In genomic region chr6:152166897-152167296, GRCh38 we compare ENCODE assay signal across 19 cellular contexts.
DNase-seq lines count a peak whose midpoint lies in the region; ATAC-seq and TF ChIP-seq lines count a peak whose summit lies in the region.
"Had no signal": no experiment of that assay in that cellular context is flagged by ENCODE, and none has a peak within 500 bp of the region (broad histone marks: within the 10 kb centered on the region; RNA-seq: fewer than 3 reads in every experiment).

No MANE protein-coding gene starts in this region.

- peaks cover 34% of the 10 kb centered on the region for H3K36me3 Mint-ChIP-seq in nephron (ENCODE audit: low read depth)
- peaks cover 70% of the 10 kb centered on the region for H3K36me3 Mint-ChIP-seq in activated CD4-positive, alpha-beta T cell treated with anti-CD3 and anti-CD28 coated beads, Interleukin-2, amount 10 ng/mL, durations not matched to agents 7 days and 5 days (ENCODE audit: low read depth)

- peaks cover 0 to 17% (median 7%) of the 10 kb centered on the region in 12 donors for H3K4me1 ChIP-seq in heart left ventricle
- peaks cover 0 to 19% (median 5%) of the 10 kb centered on the region in 9 donors for H3K4me1 ChIP-seq in heart right ventricle
- no peaks in the 10 kb centered on the region for H3K4me1 ChIP-seq in body of pancreas
- H3K4me1 ChIP-seq: BE2C, SJCRH30 had no signal

- H3K36me3 ChIP-seq in heart left ventricle (peaks cover 0 to 81% (median 56%) of the 10 kb centered on the region in 9 donors), heart right ventricle (peaks cover 0 to 81% (median 12%) of the 10 kb centered on the region in 9 donors), body of pancreas (replicated peaks in 1 of 2; ENCODE audit: insufficient read depth in 1 of 2, low read depth in 2 of 2) (no peaks in the 10 kb centered on the region)
- H3K36me3 ChIP-seq: BE2C, MG63 had no signal

- H3K27me3 Mint-ChIP-seq in nephron (ENCODE audit: low read depth), result no peaks in the 10 kb centered on the region
- no peaks in the 10 kb centered on the region for H3K27me3 Mint-ChIP-seq in activated CD4-positive, alpha-beta T cell treated with anti-CD3 and anti-CD28 coated beads, Interleukin-2, amount 10 ng/mL, durations not matched to agents 7 days and 5 days

- WGBS in heart left ventricle, 4 donors, result 38 to 55% (median 46%) methylated on average over 5 of the region's 5 CpGs
- WGBS in heart right ventricle, 2 donors, result 37 to 49% methylated on average over 5 of the region's 5 CpGs
- WGBS in body of pancreas, 2 donors, result 79 to 81% methylated on average over 5 of the region's 5 CpGs

- CTCF ChIA-PET in activated CD4-positive, alpha-beta T cell treated with anti-CD3 and anti-CD28 coated beads, Interleukin-2, amount 10 ng/mL, durations not matched to agents 7 days and 5 days (lab: Charles Lee), result interaction anchor here (1.1 kb wide), 1 partner anchor 11 kb away, joined by 4 read pairs; no protein-coding TSS in a partner anchor

- peaks cover 18% of the 10 kb centered on the region for H3K4me1 Mint-ChIP-seq in nephron
- H3K4me1 Mint-ChIP-seq in activated CD4-positive, alpha-beta T cell treated with anti-CD3 and anti-CD28 coated beads, Interleukin-2, amount 10 ng/mL, durations not matched to agents 7 days and 5 days, result peaks cover 33% of the 10 kb centered on the region

- no peaks in the 10 kb centered on the region for H3K9me3 ChIP-seq in heart left ventricle
- no peaks in the 10 kb centered on the region for H3K9me3 ChIP-seq in heart right ventricle
- no peaks in the 10 kb centered on the region for H3K9me3 ChIP-seq in body of pancreas
- H3K9me3 ChIP-seq: BE2C, MG63, SJCRH30 had no signal

- DNase-seq in heart left ventricle, result no peak
- DNase-seq in Right ventricle myocardium inferior (ENCODE audit: missing footprints), result no peak
- DNase-seq in heart right ventricle, result no peak
- DNase-seq in body of pancreas, result no peak
- DNase-seq in cortex of kidney (lab: John Stamatoyannopoulos, UW), result no peak
- no peak for DNase-seq in activated CD4-positive, alpha-beta T cell treated with anti-CD3 and anti-CD28 coated beads, Interleukin-2, amount 10 ng/mL, durations not matched to agents 7 days and 5 days
- DNase-seq: BE2C, COR-L47, DMS79, H7, MG63, NCI-H1417, NCI-H1694 treated with DMSO at 0.1 percent for 48 hours, NCI-H2107, NCI-H69, SJCRH30 had no signal

- H3K4me3 ChIP-seq in heart left ventricle, result peak overlapping the region in 10 of 12 donors; percentile 25 to 54 (median 49)
- peak overlapping the region in 9 of 10 donors; percentile 1 to 55 (median 46) for H3K4me3 ChIP-seq in heart right ventricle
- no peak overlapping the region for H3K4me3 ChIP-seq in body of pancreas
- H3K4me3 ChIP-seq: GM12878, MG63, SJCRH30 had no signal

- H3K27me3 ChIP-seq in heart left ventricle, result no peaks in the 10 kb centered on the region
- H3K27me3 ChIP-seq in heart right ventricle, result no peaks in the 10 kb centered on the region
- H3K27me3 ChIP-seq in body of pancreas, result no peaks in the 10 kb centered on the region
- H3K27me3 ChIP-seq: BE2C, MG63, SJCRH30 had no signal

- intact Hi-C loops in heart left ventricle (cut with DNase I), result loop anchor here in 1 of 10 donors (5.0 kb wide), 1 partner anchor 105 kb away; no protein-coding TSS in a partner anchor
- intact Hi-C loops in Right ventricle myocardium inferior (cut with DNase I), result no loop called here
- intact Hi-C loops in heart right ventricle (cut with DNase I), result loop anchor here in 1 of 10 donors (10.0 kb wide), 1 partner anchor 108 kb away; no protein-coding TSS in a partner anchor
- intact Hi-C loops in body of pancreas (cut with DNase I), result no loop called here

- H3K27ac ChIP-seq in heart left ventricle, result peak overlapping the region; percentile 75 to 95 (median 84)
- H3K27ac ChIP-seq in heart right ventricle, result peak overlapping the region in 9 of 10 donors; percentile 5 to 92 (median 85)
- no peak overlapping the region for H3K27ac ChIP-seq in body of pancreas
- H3K27ac ChIP-seq: SJCRH30 had no signal

- H3K4me3 Mint-ChIP-seq in nephron, result peak overlapping the region in 1 of 3 experiments; percentile 78
- no peak overlapping the region for H3K4me3 Mint-ChIP-seq in activated CD4-positive, alpha-beta T cell treated with anti-CD3 and anti-CD28 coated beads, Interleukin-2, amount 10 ng/mL, durations not matched to agents 7 days and 5 days

- POLR2A ChIA-PET in activated CD4-positive, alpha-beta T cell treated with anti-CD3 and anti-CD28 coated beads, Interleukin-2, amount 10 ng/mL, durations not matched to agents 7 days and 5 days (lab: Charles Lee), result no interaction called here

- peak overlapping the region in 2 of 3 experiments; percentile 22 to 45 for H3K27ac Mint-ChIP-seq in nephron
- H3K27ac Mint-ChIP-seq in activated CD4-positive, alpha-beta T cell treated with anti-CD3 and anti-CD28 coated beads, Interleukin-2, amount 10 ng/mL, durations not matched to agents 7 days and 5 days, result no peak overlapping the region

- H3K9me3 Mint-ChIP-seq in nephron, result no peaks in the 10 kb centered on the region
- peaks cover 5% of the 10 kb centered on the region for H3K9me3 Mint-ChIP-seq in activated CD4-positive, alpha-beta T cell treated with anti-CD3 and anti-CD28 coated beads, Interleukin-2, amount 10 ng/mL, durations not matched to agents 7 days and 5 days

- TF ChIP-seq CTCF in heart left ventricle (IDR thresholded peaks at IDR 0.05) (no peak), heart right ventricle (IDR thresholded peaks at IDR 0.05) (no peak), nephron (IDR thresholded peaks at IDR 0.05; ENCODE audit: unreplicated experiment in 3 of 3) (no peak), body of pancreas (IDR thresholded peaks at IDR 0.05) (no peak)

- TF ChIP-seq POLR2A in heart left ventricle (IDR thresholded peaks at IDR 0.05) (no peak), body of pancreas (IDR thresholded peaks at IDR 0.05) (no peak)

- ATAC-seq in heart left ventricle, result peak; percentile 58 to 70 (median 65)
- ATAC-seq in Right ventricle myocardium inferior, result no peak
- peak in 5 of 8 donors; percentile 50 to 78 (median 66) for ATAC-seq in heart right ventricle
- no peak for ATAC-seq in body of pancreas
- ATAC-seq: GM12878, Panc1 had no signal

Comparison
In these comparisons a context has a peak if more than half of its experiments do, and no peak if none do; other contexts are left out.
1. ATAC-seq: peak in heart left ventricle (4 of 4) and heart right ventricle (5 of 8); none in Right ventricle myocardium inferior (single experiment) and body of pancreas (single experiment).
2. H3K27ac ChIP-seq: peak in heart left ventricle (12 of 12) and heart right ventricle (9 of 10); none in body of pancreas (0 of 4).
3. H3K4me3 ChIP-seq: peak in heart left ventricle (10 of 12) and heart right ventricle (9 of 10); none in body of pancreas (0 of 2).